In the genomic region with DNA sequence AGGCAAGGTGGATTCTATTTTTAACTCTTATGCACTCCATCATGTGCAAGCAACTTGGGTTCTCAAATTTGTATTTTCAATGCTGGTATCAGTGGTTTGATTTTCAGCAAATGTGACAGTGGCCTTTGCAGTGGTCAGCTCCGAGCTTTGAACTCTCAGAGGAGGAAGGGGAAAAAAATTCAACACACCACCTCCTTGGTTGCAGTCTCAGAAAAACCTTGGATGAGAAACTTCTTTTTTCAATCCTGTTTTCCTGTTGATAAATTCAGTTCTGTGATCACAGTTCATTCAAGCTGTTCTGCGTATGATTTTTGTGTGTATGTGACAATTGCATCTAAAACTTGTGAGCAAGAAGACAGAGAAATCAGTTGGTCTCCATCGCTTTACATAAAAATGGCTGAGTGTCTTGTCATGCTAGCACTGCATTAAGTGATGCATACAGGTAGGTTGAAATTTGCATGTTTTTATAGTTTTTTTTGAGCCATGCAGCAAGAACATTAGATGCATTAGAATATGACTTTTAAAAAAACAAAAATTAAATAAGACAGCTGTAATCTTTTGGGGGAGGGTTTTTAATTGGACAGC, we compare ENCODE assay signal across 10 cellular contexts. TPM values are rescaled to one million over a fixed set of nuclear protein-coding genes. Genes with fewer than 3 reads are reported as not detected.
DNase-seq lines count a peak whose midpoint lies in the region; TF ChIP-seq lines count a peak whose summit lies in the region.
"Had no signal": no experiment of that assay in that cellular context is flagged by ENCODE, and none has a peak within 500 bp of the region (broad histone marks: within the 10 kb centered on the region; RNA-seq: fewer than 3 reads in every experiment).

No MANE protein-coding gene starts in this region.

- no peak overlapping the region for H2AFZ ChIP-seq in OCI-LY1 (ENCODE audit: low read length)

- no peaks in the 10 kb centered on the region for H4K20me1 ChIP-seq in OCI-LY1 (ENCODE audit: insufficient read depth, low read length)

- no peaks in the 10 kb centered on the region for H3K9me3 ChIP-seq in OCI-LY1 (ENCODE audit: low read length)

- H3K79me2 ChIP-seq in OCI-LY1 (ENCODE audit: insufficient read depth, low read length): peaks cover 40% of the 10 kb centered on the region; the same call in 1 of the 2 replicates

- TF ChIP-seq CTCF in OCI-LY1 (IDR thresholded peaks at IDR 0.05; ENCODE audit: low read length) (no peak), fibroblast of the aortic adventitia (IDR thresholded peaks at IDR 0.05; ENCODE audit: insufficient read depth, low read length) (no peak)

- 0 out of 2 replicates have a peak, but pooled peaks cover 8% of the 10 kb centered on the region for H3F3A ChIP-seq in OCI-LY1 (ENCODE audit: insufficient read depth, low read length)

- peak overlapping the region; percentile 96 for H3K4me2 ChIP-seq in OCI-LY1 (ENCODE audit: low read length)

- H3K27ac ChIP-seq in OCI-LY1 (ENCODE audit: low read depth, low read length, poor library complexity, severe bottlenecking): peak overlapping the region; percentile 97

- no peaks in the 10 kb centered on the region for H3K9me2 ChIP-seq in OCI-LY1 (ENCODE audit: low read depth, low read length)

- intact Hi-C loops in cardiac septum (cut with DNase I): no loop called here

- H3K36me3 ChIP-seq in OCI-LY1 (ENCODE audit: insufficient read depth, low read length): no peaks in the 10 kb centered on the region

- H3K4me3 ChIP-seq in OCI-LY1 (ENCODE audit: low read depth, low read length, poor library complexity, severe bottlenecking): peak overlapping the region; percentile 76
- peak overlapping the region; percentile 66 for H3K4me3 ChIP-seq in fibroblast of the aortic adventitia (ENCODE audit: low read depth, low read length)

- H3K9ac ChIP-seq in OCI-LY1 (ENCODE audit: low read length): peak overlapping the region; percentile 93

- no peaks in the 10 kb centered on the region for H3K27me3 ChIP-seq in OCI-LY1 (ENCODE audit: insufficient read depth, low read length)
- H3K27me3 ChIP-seq: brain microvascular endothelial cell had no signal

- peak; percentile 58 for DNase-seq in NCI-H2227 treated with DMSO at 0.1 percent for 48 hours (lab: John Stamatoyannopoulos, UW)
- DNase-seq in NCI-H2227 (lab: John Stamatoyannopoulos, UW; ENCODE audit: unreplicated experiment): no peak
- no peak for DNase-seq in fibroblast of the aortic adventitia (ENCODE audit: low read depth)
- DNase-seq in superior temporal gyrus (ENCODE audit: extremely low spot score): peak; percentile 71
- DNase-seq in kidney glomerular epithelial cell (lab: John Stamatoyannopoulos, UW): no peak
- DNase-seq in NCI-H446 (lab: John Stamatoyannopoulos, UW): no peak
- no peak for DNase-seq in cardiac septum (ENCODE audit: low spot score)
- DNase-seq: ACHN, brain microvascular endothelial cell had no signal

- H3K4me1 ChIP-seq in OCI-LY1 (ENCODE audit: insufficient read depth, low read length, severe bottlenecking): peaks cover 91% of the 10 kb centered on the region

RNA-seq across cellular contexts. Expression of a gene that starts 19.2 kb away (rescaled TPM):
- total RNA-seq in fibroblast of the aortic adventitia (ENCODE audit: low replicate concordance): 52.4 and 267 TPM in 2 replicates
- 119 TPM for total RNA-seq in cardiac septum

Comparison
In these comparisons a context has a peak if more than half of its experiments do, and no peak if none do; other contexts are left out.
1. DNase-seq: peak in NCI-H2227 treated with DMSO at 0.1 percent for 48 hours (single experiment) and superior temporal gyrus (single experiment); none in NCI-H2227 (single experiment), fibroblast of the aortic adventitia (single experiment), kidney glomerular epithelial cell (single experiment), NCI-H446 (0 of 2) and cardiac septum (single experiment).